In genomic region chr13:80083097-80083429, GRCh38 we compare ENCODE assay signal across 24 cellular contexts.
DNase-seq lines count a peak whose midpoint lies in the region; TF ChIP-seq lines count a peak whose summit lies in the region.
"Had no signal": no experiment of that assay in that cellular context is flagged by ENCODE, and none has a peak within 500 bp of the region (broad histone marks: within the 10 kb centered on the region; RNA-seq: fewer than 3 reads in every experiment).

No MANE protein-coding gene starts in this region.

- no peak for TF ChIP-seq CTCF in fibroblast of lung (conservative IDR thresholded peaks at IDR 0.05 in 1 of 2, IDR thresholded peaks at IDR 0.05 in 1 of 2; ENCODE audit: low read depth in 1 of 2, low read length in 2 of 2)

- peak overlapping the region; percentile 90 for H3K4me2 ChIP-seq in fibroblast of lung (ENCODE audit: extremely low read depth, insufficient read depth, low read length)

- DNase-seq in ELR (ENCODE audit: low read depth) (peak; percentile 13), RPMI7951 (ENCODE audit: low read depth) (peak; percentile 27), fibroblast of lung (ENCODE audit: low read depth in 2 of 2) (no peak), DMS153 (lab: John Stamatoyannopoulos, UW) (no peak), activated gamma-delta T cell treated with Interleukin-2 at 50 U/mL for 16 hours (no peak), midbrain (lab: John Stamatoyannopoulos, UW) (no peak)
- DNase-seq in stimulated activated CD4-positive, alpha-beta T cell treated with anti-CD3 and anti-CD28 coated beads, Interleukin-2, amount 100 ng/mL, for 48 hours: no peak
- DNase-seq: activated CD4-positive, alpha-beta memory T cell treated with anti-CD3 and anti-CD28 coated beads for 36 hours; activated naive CD4-positive, alpha-beta T cell treated with anti-CD3 and anti-CD28 coated beads for 36 hours; activated T-cell treated with anti-CD3 and anti-CD28 coated beads for 4 hours; DMS79 treated with DMSO at 0.1 percent for 48 hours; islet precursor cell; KG1; NCI-H2029; NCI-H510A treated with DMSO at 0.1 percent for 48 hours; posterior cingulate gyrus; SHP77; small intestine; stimulated activated CD4-positive, alpha-beta T cell treated with anti-CD3 and anti-CD28 coated beads, Interleukin-4, amount 100 ng/mL, for 4 hours; T-helper 17 cell had no signal

- H3K27me3 ChIP-seq in fibroblast of lung (ENCODE audit: control insufficient read depth, insufficient read depth, low read length) (no peaks in the 10 kb centered on the region), skeletal muscle tissue (ENCODE audit: control insufficient read depth in 3 of 3, insufficient read depth in 3 of 3, low read length in 3 of 3) (no peaks in the 10 kb centered on the region)
- H3K27me3 ChIP-seq: hepatocyte, vagina had no signal

- no peaks in the 10 kb centered on the region for H3K9me3 ChIP-seq in fibroblast of lung (ENCODE audit: control insufficient read depth, insufficient read depth, low read depth, low read length)
- H3K9me3 ChIP-seq in skeletal muscle tissue (ENCODE audit: control insufficient read depth in 3 of 3, low read length in 3 of 3): no peaks in the 10 kb centered on the region
- H3K9me3 ChIP-seq: vagina had no signal

- no peak overlapping the region for H2AFZ ChIP-seq in fibroblast of lung (ENCODE audit: low read length)
- H2AFZ ChIP-seq: hepatocyte had no signal

- no peak overlapping the region for H3K9ac ChIP-seq in fibroblast of lung (ENCODE audit: insufficient read depth, low read length)
- H3K9ac ChIP-seq in skeletal muscle tissue (ENCODE audit: low read depth in 1 of 3, low read length in 3 of 3): no peak overlapping the region

- H3K36me3 ChIP-seq in fibroblast of lung (ENCODE audit: control insufficient read depth, insufficient read depth, low read length): no peaks in the 10 kb centered on the region
- no peaks in the 10 kb centered on the region for H3K36me3 ChIP-seq in skeletal muscle tissue (ENCODE audit: control insufficient read depth in 3 of 3, insufficient read depth in 3 of 3, low read length in 3 of 3)
- H3K36me3 ChIP-seq: vagina had no signal

- no peaks in the 10 kb centered on the region for H3K79me2 ChIP-seq in fibroblast of lung (ENCODE audit: control insufficient read depth, insufficient read depth, low read length)
- H3K79me2 ChIP-seq: hepatocyte had no signal

- no peak overlapping the region for H3K4me3 ChIP-seq in fibroblast of lung (replicated peaks in 1 of 4; ENCODE audit: control extremely low read depth in 1 of 4, insufficient read depth in 1 of 4, low read depth in 3 of 4, low read length in 4 of 4)
- H3K4me3 ChIP-seq in skeletal muscle tissue (ENCODE audit: low read length in 3 of 3): no peak overlapping the region
- H3K4me3 ChIP-seq: hepatocyte, vagina had no signal

- no peaks in the 10 kb centered on the region for H4K20me1 ChIP-seq in fibroblast of lung (ENCODE audit: control insufficient read depth, extremely low read depth, insufficient read depth, low read length)

- peaks cover 17% of the 10 kb centered on the region for H3K4me1 ChIP-seq in fibroblast of lung (ENCODE audit: control insufficient read depth, extremely low read depth, insufficient read depth, low read length)
- peaks cover 0 to 4% (median 3%) of the 10 kb centered on the region in 3 donors for H3K4me1 ChIP-seq in skeletal muscle tissue (ENCODE audit: control insufficient read depth in 3 of 3, insufficient read depth in 3 of 3, low read length in 3 of 3)

- H3K27ac ChIP-seq in fibroblast of lung (ENCODE audit: insufficient read depth, low read length): peak overlapping the region; percentile 96
- H3K27ac ChIP-seq in skeletal muscle tissue (ENCODE audit: low read depth, low read length): peak overlapping the region; percentile 76
- H3K27ac ChIP-seq: hepatocyte, vagina, VCaP had no signal

Comparison
In these comparisons a context has a peak if more than half of its experiments do, and no peak if none do; other contexts are left out.
1. DNase-seq: peak in ELR (single experiment) and RPMI7951 (single experiment); none in fibroblast of lung (0 of 2), DMS153 (single experiment), activated gamma-delta T cell treated with Interleukin-2 at 50 U/mL for 16 hours (single experiment), midbrain (single experiment) and stimulated activated CD4-positive, alpha-beta T cell treated with anti-CD3 and anti-CD28 coated beads, Interleukin-2, amount 100 ng/mL, for 48 hours (0 of 2).